8 cellular contexts compared by ENCODE assay signal in the genomic region with DNA sequence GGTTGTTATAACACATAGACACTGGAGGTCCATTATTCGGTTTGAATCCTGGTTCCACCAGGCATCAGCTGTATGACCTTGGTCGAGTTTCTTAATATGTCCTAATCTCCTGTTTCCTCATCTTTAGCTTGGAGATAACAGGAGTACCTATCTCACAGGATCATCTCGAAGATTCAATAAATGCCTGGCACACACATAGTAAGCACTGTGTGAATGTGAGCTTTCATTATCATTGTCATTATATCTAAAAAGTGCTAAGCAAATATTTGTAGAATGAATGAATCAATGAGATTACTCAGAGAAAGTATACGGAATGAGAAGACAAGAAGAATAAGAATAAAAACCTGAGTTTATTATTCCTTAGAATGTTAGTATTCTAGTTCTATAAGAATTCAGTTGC.
"Had no signal": no experiment of that assay in that cellular context is flagged by ENCODE, and none has a peak within 500 bp of the region (broad histone marks: within the 10 kb centered on the region; RNA-seq: fewer than 3 reads in every experiment).

No MANE protein-coding gene starts in this region.

- DNase-seq: H9, HCEC 1CT had no signal

- H3K4me1 Mint-ChIP-seq: GM23338, IgD-negative memory B cell had no signal

- H3K4me3 ChIP-seq: GM23338 had no signal

- H3K4me3 Mint-ChIP-seq: GM23338, H9, IgD-negative memory B cell had no signal

- H3K27ac ChIP-seq: HL-60 had no signal

- H3K27ac Mint-ChIP-seq: GM23338, H9, IgD-negative memory B cell had no signal

- H3K9me3 Mint-ChIP-seq: GM23338, H9, IgD-negative memory B cell had no signal

- FAIRE-seq: H1, H54, HepG2 had no signal

- ATAC-seq: GM23338, HepG2 had no signal

- H3K27me3 Mint-ChIP-seq: IgD-negative memory B cell had no signal
